ENCODE assay signal across 19 cellular contexts in the genomic region with DNA sequence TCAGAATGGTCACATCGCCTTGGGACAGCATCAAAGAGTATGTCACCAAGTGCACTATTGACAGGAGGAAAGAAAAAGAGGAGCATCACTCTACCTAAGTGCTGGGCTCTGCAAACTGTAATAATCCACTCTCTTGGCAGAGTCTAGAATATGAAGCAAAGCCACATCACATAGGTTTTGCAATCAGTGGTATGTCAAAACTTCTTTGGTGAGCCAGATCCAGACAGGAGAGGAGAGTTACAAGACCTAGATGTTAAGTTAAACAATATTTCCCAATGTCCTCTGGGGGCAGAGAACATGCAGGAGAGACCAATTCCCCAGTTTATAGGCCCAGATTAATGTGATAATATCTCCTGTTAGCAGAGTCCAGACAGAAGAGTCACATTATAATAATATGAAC.
"Had no signal": no experiment of that assay in that cellular context is flagged by ENCODE, and none has a peak within 500 bp of the region (broad histone marks: within the 10 kb centered on the region; RNA-seq: fewer than 3 reads in every experiment).

No MANE protein-coding gene starts in this region.

- H3K36me3 ChIP-seq: ovary, suprapubic skin, transverse colon, upper lobe of right lung, uterus had no signal

- DNase-seq: dorsolateral prefrontal cortex; effector CD4-positive, alpha-beta T cell; natural killer cell; occipital lobe; ovary; posterior cingulate gyrus; psoas muscle; right cardiac atrium; small intestine; stimulated activated CD4-positive, alpha-beta T cell treated with anti-CD3 and anti-CD28 coated beads, Interleukin-15, amount 100 ng/mL, for 24 hours; stimulated activated CD4-positive, alpha-beta T cell treated with anti-CD3 and anti-CD28 coated beads, Interleukin-4, amount 100 ng/mL, for 1 hour; stimulated activated CD8-positive, alpha-beta memory T cell treated with anti-CD3 and anti-CD28 coated beads, Interleukin-4, amount 100 ng/mL, for 48 hours; stimulated activated naive CD4-positive, alpha-beta T cell; stimulated activated naive CD8-positive, alpha-beta T cell treated with anti-CD3 and anti-CD28 coated beads, Interleukin-15, amount 100 ng/mL, for 72 hours; transverse colon; upper lobe of right lung; uterus had no signal

- H3K4me1 ChIP-seq: psoas muscle, suprapubic skin, transverse colon, upper lobe of right lung, uterus had no signal

- H3K27ac ChIP-seq: dorsolateral prefrontal cortex, ovary, psoas muscle, suprapubic skin, transverse colon, upper lobe of right lung, uterus had no signal

- H3K9me3 ChIP-seq: ovary, psoas muscle, suprapubic skin, transverse colon, upper lobe of right lung, uterus had no signal

- H3K27me3 ChIP-seq: dorsolateral prefrontal cortex, ovary, suprapubic skin, transverse colon, upper lobe of right lung, uterus had no signal

- ATAC-seq: natural killer cell; psoas muscle; right cardiac atrium; stimulated activated naive CD8-positive, alpha-beta T cell treated with anti-CD3 and anti-CD28 coated beads, Interleukin-15, amount 100 ng/mL, for 72 hours; upper lobe of right lung had no signal

- H3K4me3 ChIP-seq: dorsolateral prefrontal cortex, lung, ovary, psoas muscle, suprapubic skin, transverse colon, upper lobe of right lung, uterus had no signal
